Comparison of ENCODE assay signal across 8 cellular contexts in the genomic region with DNA sequence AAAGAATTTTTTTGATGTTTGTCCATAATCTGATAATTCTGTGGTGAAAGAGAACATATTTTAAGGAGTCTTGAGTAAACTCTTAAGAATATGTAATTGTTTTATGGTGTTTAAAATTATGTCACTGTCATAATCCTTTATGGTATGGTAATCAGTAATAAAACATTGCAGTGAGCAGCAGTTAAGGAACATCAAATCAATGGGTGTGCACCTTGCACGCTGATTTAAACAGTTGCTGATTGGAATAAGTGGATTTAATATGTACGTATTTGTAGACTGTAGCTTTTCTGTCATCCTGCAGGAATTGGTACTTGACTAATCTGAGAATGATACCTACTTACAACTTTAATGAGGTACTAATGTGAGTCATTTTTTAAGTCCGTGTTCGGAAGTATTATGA.
"Had no signal": no experiment of that assay in that cellular context is flagged by ENCODE, and none has a peak within 500 bp of the region (broad histone marks: within the 10 kb centered on the region; RNA-seq: fewer than 3 reads in every experiment).

No MANE protein-coding gene starts in this region.

- ATAC-seq: GM23338, HepG2 had no signal

- H3K4me3 ChIP-seq: GM23338 had no signal

- DNase-seq: H9, HCEC 1CT, KBM-7 had no signal

- H3K27ac ChIP-seq: HL-60 had no signal

- FAIRE-seq: H1, H54, HepG2 had no signal
